14 cellular contexts compared by ENCODE assay signal in the genomic region with DNA sequence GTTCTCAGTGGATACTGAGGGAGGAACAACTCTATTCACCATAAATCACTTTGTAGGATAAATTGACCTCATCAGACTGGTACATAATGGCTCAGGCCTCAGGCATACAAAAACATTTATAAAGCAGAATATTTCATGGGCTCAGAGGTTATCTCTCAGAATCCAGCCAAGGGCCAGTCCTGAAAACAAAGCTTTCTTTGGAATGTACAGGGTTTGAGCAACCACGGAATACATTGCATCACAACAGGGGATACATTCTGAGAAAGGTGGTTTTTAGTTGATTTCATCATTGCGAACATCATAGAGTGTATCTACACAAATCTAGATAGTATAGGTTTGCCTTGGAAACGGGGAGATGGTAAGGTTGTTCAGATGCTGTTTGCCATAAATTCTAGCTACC.
"Had no signal": no experiment of that assay in that cellular context is flagged by ENCODE, and none has a peak within 500 bp of the region (broad histone marks: within the 10 kb centered on the region; RNA-seq: fewer than 3 reads in every experiment).

No MANE protein-coding gene starts in this region.

- DNase-seq: activated CD4-positive, alpha-beta memory T cell treated with anti-CD3 and anti-CD28 coated beads, Interleukin-2, amount 10 ng/mL, durations not matched to agents 7 days and 5 days; activated CD4-positive, alpha-beta T cell treated with anti-CD3 and anti-CD28 coated beads for 1 hour; activated naive CD4-positive, alpha-beta T cell; dermis blood vessel endothelial cell; glutamatergic neuron; mucosa of descending colon; naive thymus-derived CD8-positive, alpha-beta T cell; nucleus accumbens; sigmoid colon; stimulated activated CD4-positive, alpha-beta T cell treated with anti-CD3 and anti-CD28 coated beads, Interleukin-12 subunit alpha, Interleukin-12 subunit beta, amount 100 ng/mL, for 4 hours; stimulated activated naive CD4-positive, alpha-beta T cell; upper lobe of left lung had no signal

- H3K27ac ChIP-seq: sigmoid colon, upper lobe of left lung had no signal

- H3K4me1 ChIP-seq: sigmoid colon, upper lobe of left lung had no signal

- H3K9me3 Mint-ChIP-seq: activated CD4-positive, alpha-beta memory T cell treated with anti-CD3 and anti-CD28 coated beads, Interleukin-2, amount 10 ng/mL, durations not matched to agents 7 days and 5 days; central memory CD8-positive, alpha-beta T cell; naive thymus-derived CD8-positive, alpha-beta T cell had no signal

- H3K27me3 Mint-ChIP-seq: activated CD4-positive, alpha-beta memory T cell treated with anti-CD3 and anti-CD28 coated beads, Interleukin-2, amount 10 ng/mL, durations not matched to agents 7 days and 5 days; central memory CD8-positive, alpha-beta T cell; naive thymus-derived CD8-positive, alpha-beta T cell had no signal

- H3K4me3 Mint-ChIP-seq: activated CD4-positive, alpha-beta memory T cell treated with anti-CD3 and anti-CD28 coated beads, Interleukin-2, amount 10 ng/mL, durations not matched to agents 7 days and 5 days; central memory CD8-positive, alpha-beta T cell; naive thymus-derived CD8-positive, alpha-beta T cell had no signal

- H3K27me3 ChIP-seq: sigmoid colon, upper lobe of left lung had no signal

- H3K4me1 Mint-ChIP-seq: naive thymus-derived CD8-positive, alpha-beta T cell had no signal

- ATAC-seq: left lobe of liver; mucosa of descending colon; naive thymus-derived CD8-positive, alpha-beta T cell had no signal

- H3K9me3 ChIP-seq: mucosa of descending colon, sigmoid colon, upper lobe of left lung had no signal

- H3K4me3 ChIP-seq: mucosa of descending colon, sigmoid colon, upper lobe of left lung had no signal

- H3K27ac Mint-ChIP-seq: activated CD4-positive, alpha-beta memory T cell treated with anti-CD3 and anti-CD28 coated beads, Interleukin-2, amount 10 ng/mL, durations not matched to agents 7 days and 5 days; naive thymus-derived CD8-positive, alpha-beta T cell had no signal
